ENCODE assay signal across 16 cellular contexts in genomic region chr5:150075806-150076205, GRCh38. TPM values are rescaled to one million over a fixed set of nuclear protein-coding genes. Genes with fewer than 3 reads are reported as not detected.
DNase-seq lines count a peak whose midpoint lies in the region; ATAC-seq, FAIRE-seq and TF ChIP-seq lines count a peak whose summit lies in the region.
"Had no signal": no experiment of that assay in that cellular context is flagged by ENCODE, and none has a peak within 500 bp of the region (broad histone marks: within the 10 kb centered on the region; RNA-seq: fewer than 3 reads in every experiment).

No MANE protein-coding gene starts in this region.

- H3K79me2 ChIP-seq in HepG2 (ENCODE audit: insufficient read depth, low read length), result no peaks in the 10 kb centered on the region

- H4K20me1 ChIP-seq in HepG2 (ENCODE audit: insufficient read depth, low read length), result no peaks in the 10 kb centered on the region

- no peak overlapping the region for H3K4me2 ChIP-seq in HepG2 (ENCODE audit: low read depth, low read length)

- H3K36me3 ChIP-seq in GM06990 (ENCODE audit: control insufficient read depth, insufficient read depth, low read length), result no peaks in the 10 kb centered on the region
- no peaks in the 10 kb centered on the region for H3K36me3 ChIP-seq in WERI-Rb-1
- H3K36me3 ChIP-seq in HepG2 (replicated peaks in 1 of 2; ENCODE audit: control insufficient read depth in 1 of 2, insufficient read depth in 2 of 2, low read length in 2 of 2), result no peaks in the 10 kb centered on the region
- H3K36me3 ChIP-seq: Peyer's patch had no signal

- H3K9me3 ChIP-seq in WERI-Rb-1 (ENCODE audit: severe bottlenecking) (no peaks in the 10 kb centered on the region), HepG2 (ENCODE audit: low read length) (no peaks in the 10 kb centered on the region)
- H3K9me3 ChIP-seq: Peyer's patch had no signal

- ATAC-seq in HepG2, result peak; percentile 63
- ATAC-seq in GM18861 (IDR thresholded peaks at IDR 0.05; ENCODE audit: unreplicated experiment), result no peak

- TF ChIP-seq EP300 in HepG2 (IDR thresholded peaks at IDR 0.05; ENCODE audit: low read depth in 2 of 2, low read length in 2 of 2) (no peak), HepG2 (CRISPR knock-in tag; IDR thresholded peaks at IDR 0.05; ENCODE audit: borderline replicate concordance) (no peak)

- H2AFZ ChIP-seq in HepG2 (ENCODE audit: low read length), result no peak overlapping the region

- no peak for TF ChIP-seq RAD21 in HepG2 (CRISPR knock-in tag; IDR thresholded peaks at IDR 0.05)

- H3K27me3 ChIP-seq in GM06990 (replicated peaks; ENCODE audit: control insufficient read depth, insufficient read depth, low read length) (no peaks in the 10 kb centered on the region; the same call in 1 of the 2 replicates), WERI-Rb-1 (ENCODE audit: insufficient read depth, low read depth, severe bottlenecking) (no peaks in the 10 kb centered on the region), HepG2 (ENCODE audit: control insufficient read depth in 1 of 2, insufficient read depth in 2 of 2, low read length in 2 of 2) (peaks cover 3 to 41% of the 10 kb centered on the region in 2 experiments; a peak in 4 of 5 replicates)
- H3K27me3 ChIP-seq: Peyer's patch had no signal

- CTCF ChIA-PET in HepG2 (lab: Yijun Ruan, JAX; ENCODE audit: low intra/inter-chr PET ratio, low total read pairs), result no interaction called here

- POLR2A ChIA-PET in HepG2 (lab: Yijun Ruan, JAX), result no interaction called here

- H3K9ac ChIP-seq in HepG2 (ENCODE audit: insufficient read depth, low read depth, low read length), result no peak overlapping the region

- H3K4me1 ChIP-seq in HepG2 (ENCODE audit: insufficient read depth, low read length), result peaks cover 17% of the 10 kb centered on the region
- H3K4me1 ChIP-seq: Peyer's patch had no signal

- TF ChIP-seq CTCF in GM06990 (IDR thresholded peaks at IDR 0.05; ENCODE audit: insufficient read depth, low read length, poor library complexity, severe bottlenecking) (peak; percentile 20), GM20000 (IDR thresholded peaks at IDR 0.05; ENCODE audit: extremely low read depth, missing control alignments) (no peak), WERI-Rb-1 (IDR thresholded peaks at IDR 0.05; ENCODE audit: low read depth, low read length) (peak; percentile 32; the same call in 1 of the 2 replicates), HepG2 (CRISPR knock-in tag; IDR thresholded peaks at IDR 0.05) (no peak)

- intact Hi-C loops in HepG2 (cut with micrococcal nuclease; ENCODE audit: unreplicated experiment), result no loop called here

- no TSS peak for BruUV-seq in HepG2 (replicated peaks; lab: Mats Ljungman, UMichigan)

- TF ChIP-seq POLR2A in HepG2 (IDR thresholded peaks at IDR 0.05; ENCODE audit: insufficient read depth in 1 of 2, low read depth in 2 of 2, low read length in 2 of 2), result no peak

- H3K4me3 ChIP-seq in GM06990 (replicated peaks; ENCODE audit: low read depth, low read length), result no peak overlapping the region
- no peak overlapping the region for H3K4me3 ChIP-seq in WERI-Rb-1 (ENCODE audit: low read depth, low read length)
- H3K4me3 ChIP-seq in HepG2 (replicated peaks in 1 of 3; ENCODE audit: insufficient read depth in 1 of 3, low read depth in 2 of 3, low read length in 3 of 3), result no peak overlapping the region
- H3K4me3 ChIP-seq: Peyer's patch had no signal

- no peak for DNase-seq in GM06990 (ENCODE audit: extremely low read depth, insufficient read length)
- peak; percentile 16 for DNase-seq in GM20000 (ENCODE audit: low spot score)
- no peak for DNase-seq in WERI-Rb-1
- no peak for DNase-seq in HepG2 (ENCODE audit: low spot score)
- no peak for DNase-seq in NCI-H1436 treated with DMSO at 0.1 percent for 48 hours (lab: John Stamatoyannopoulos, UW)
- no peak for DNase-seq in HT-29 (ENCODE audit: low spot score)
- no peak for DNase-seq in HuH-7.5 (ENCODE audit: low spot score)
- DNase-seq: activated CD4-positive, alpha-beta T cell treated with anti-CD3 and anti-CD28 coated beads, Interleukin-2, amount 50 U/mL, for 4 hours; CD4-positive, alpha-beta memory T cell; NCI-H510A; nucleus accumbens had no signal

- H3K27ac ChIP-seq in WERI-Rb-1, result no peak overlapping the region
- H3K27ac ChIP-seq in HepG2 (ENCODE audit: extremely low read length, insufficient read depth, low read length), result no peak overlapping the region
- H3K27ac ChIP-seq: Peyer's patch had no signal

- in situ Hi-C loops in HepG2 (cut with HindIII; ENCODE audit: extremely low pct_ligation_motif_present, low pct_unique_long_range_greater_than_20kb), result no loop called here

- 28% methylated on average over 4 of the region's 4 CpGs for WGBS in HepG2 (ENCODE audit: low lambda C conversion rate)

- FAIRE-seq in HepG2 (lab: Jason Lieb, UNC), result no peak
- FAIRE-seq: G401.6 had no signal

TF ChIP-seq in HepG2, 621 proteins besides CTCF, POLR2A, EP300 and RAD21:
- TF ChIP-seq NR2F1 (CRISPR knock-in tag; IDR thresholded peaks at IDR 0.05), result no peak
- 0 out of 2 replicates have a peak, but pooled peaks have one; percentile 6 for TF ChIP-seq STAG1 (CRISPR knock-in tag; IDR thresholded peaks at IDR 0.05)
- TF ChIP-seq RFX5 (IDR thresholded peaks at IDR 0.05; ENCODE audit: low read depth, low read length), result no peak
- TF ChIP-seq ZFP62 (CRISPR knock-in tag; IDR thresholded peaks at IDR 0.05), result no peak
- no peak for TF ChIP-seq ZNF891 (CRISPR knock-in tag; IDR thresholded peaks at IDR 0.05)
- TF ChIP-seq PAXIP1 (CRISPR knock-in tag; conservative IDR thresholded peaks at IDR 0.05), result no peak
- TF ChIP-seq, protein P1, sequence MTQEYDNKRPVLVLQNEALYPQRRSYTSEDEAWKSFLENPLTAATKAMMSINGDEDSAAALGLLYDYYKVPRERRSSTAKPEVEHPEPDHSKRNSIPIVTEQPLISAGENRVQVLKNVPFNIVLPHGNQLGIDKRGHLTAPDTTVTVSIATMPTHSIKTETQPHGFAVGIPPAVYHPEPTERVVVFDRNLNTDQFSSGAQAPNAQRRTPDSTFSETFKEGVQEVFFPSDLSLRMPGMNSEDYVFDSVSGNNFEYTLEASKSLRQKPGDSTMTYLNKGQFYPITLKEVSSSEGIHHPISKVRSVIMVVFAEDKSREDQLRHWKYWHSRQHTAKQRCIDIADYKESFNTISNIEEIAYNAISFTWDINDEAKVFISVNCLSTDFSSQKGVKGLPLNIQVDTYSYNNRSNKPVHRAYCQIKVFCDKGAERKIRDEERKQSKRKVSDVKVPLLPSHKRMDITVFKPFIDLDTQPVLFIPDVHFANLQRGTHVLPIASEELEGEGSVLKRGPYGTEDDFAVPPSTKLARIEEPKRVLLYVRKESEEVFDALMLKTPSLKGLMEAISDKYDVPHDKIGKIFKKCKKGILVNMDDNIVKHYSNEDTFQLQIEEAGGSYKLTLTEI (CRISPR knock-in tag; conservative IDR thresholded peaks at IDR 0.05), result no peak
- TF ChIP-seq IKZF4 (CRISPR knock-in tag; IDR thresholded peaks at IDR 0.05; ENCODE audit: borderline replicate concordance, low read depth, not compliant biosample characterization), result no peak
- TF ChIP-seq ISX (CRISPR knock-in tag; conservative IDR thresholded peaks at IDR 0.05), result no peak

RNA-seq across cellular contexts. Expression of gene CSF1R, which starts 10.5 kb away (rescaled TPM):
- not detected in 2 replicates for total RNA-seq in HepG2 (2016; rRNA removed; fragmentation: Illumina TruSeq; extraction: Trizol)
- total RNA-seq in HepG2 (2016; cell fraction: cytosol; rRNA removed; fragmentation: Illumina TruSeq; extraction: Trizol; ENCODE audit: low read depth), result not detected in 2 replicates
- total RNA-seq in HepG2 (2016; cell fraction: insoluble cytoplasmic fraction; rRNA removed; fragmentation: Illumina TruSeq; extraction: Trizol), result not detected in 2 replicates
- not detected in 2 replicates for total RNA-seq in HepG2 (2016; cell fraction: membrane; rRNA removed; fragmentation: Illumina TruSeq; extraction: Trizol)
- not detected in 2 replicates for total RNA-seq in HepG2 (2016; cell fraction: nucleus; rRNA removed; fragmentation: Illumina TruSeq; extraction: Trizol)
- 0.01 TPM in 1 of 2 replicates, not detected in the other for polyA plus RNA-seq in HepG2 (2011; rRNA removed)
- 0.01 TPM in 1 of 2 replicates, not detected in the other for polyA plus RNA-seq in HepG2 (2011; cell fraction: cytosol; rRNA removed)
- 0.03 TPM in 1 of 2 replicates, not detected in the other for polyA plus RNA-seq in HepG2 (2011; cell fraction: nucleus; rRNA removed)
- 0.07 TPM in 1 of 2 replicates, not detected in the other for polyA plus RNA-seq in HepG2 (2012)
- polyA plus RNA-seq in HepG2 (2016; cell fraction: cytosol; fragmentation: Illumina TruSeq; extraction: Trizol; ENCODE audit: low read depth), result not detected in 2 replicates
- not detected in 2 replicates for polyA plus RNA-seq in HepG2 (2016; cell fraction: insoluble cytoplasmic fraction; fragmentation: Illumina TruSeq; extraction: Trizol; ENCODE audit: low read depth)
- not detected in 2 replicates for polyA plus RNA-seq in HepG2 (2016; cell fraction: membrane; fragmentation: Illumina TruSeq; extraction: Trizol; ENCODE audit: low read depth)
- polyA plus RNA-seq in HepG2 (2016; cell fraction: nucleus; fragmentation: Illumina TruSeq; extraction: Trizol; ENCODE audit: insufficient read depth, low read depth), result not detected in 2 replicates
- 0.58 TPM in 1 of 2 replicates, not detected in the other for polyA minus RNA-seq in HepG2 (2011; rRNA and poly(A)+ RNA removed; ENCODE audit: low replicate concordance)
- polyA minus RNA-seq in HepG2 (2011; cell fraction: cytosol; rRNA and poly(A)+ RNA removed), result not detected in 2 replicates
- not detected in 2 replicates for polyA minus RNA-seq in HepG2 (2011; cell fraction: nucleus; rRNA and poly(A)+ RNA removed)
- not detected in 2 replicates for total RNA-seq in HT-29 (2014; rRNA removed; shearing (Covaris generic))
- total RNA-seq: glomerular endothelial cell; T-helper 2 cell treated with Interferon-gamma antibody and Interleukin-4, amounts not matched to agents 100 ng/mL and 5 ng/mL, for 36 hours had no signal

Comparison
In these comparisons a context has a peak if more than half of its experiments do, and no peak if none do; other contexts are left out.
1. CTCF ChIP-seq: peak in GM06990 (single experiment) and WERI-Rb-1 (single experiment); none in GM20000 (single experiment) and HepG2 (single experiment).